ENCODE assay signal across 8 cellular contexts in the genomic region with DNA sequence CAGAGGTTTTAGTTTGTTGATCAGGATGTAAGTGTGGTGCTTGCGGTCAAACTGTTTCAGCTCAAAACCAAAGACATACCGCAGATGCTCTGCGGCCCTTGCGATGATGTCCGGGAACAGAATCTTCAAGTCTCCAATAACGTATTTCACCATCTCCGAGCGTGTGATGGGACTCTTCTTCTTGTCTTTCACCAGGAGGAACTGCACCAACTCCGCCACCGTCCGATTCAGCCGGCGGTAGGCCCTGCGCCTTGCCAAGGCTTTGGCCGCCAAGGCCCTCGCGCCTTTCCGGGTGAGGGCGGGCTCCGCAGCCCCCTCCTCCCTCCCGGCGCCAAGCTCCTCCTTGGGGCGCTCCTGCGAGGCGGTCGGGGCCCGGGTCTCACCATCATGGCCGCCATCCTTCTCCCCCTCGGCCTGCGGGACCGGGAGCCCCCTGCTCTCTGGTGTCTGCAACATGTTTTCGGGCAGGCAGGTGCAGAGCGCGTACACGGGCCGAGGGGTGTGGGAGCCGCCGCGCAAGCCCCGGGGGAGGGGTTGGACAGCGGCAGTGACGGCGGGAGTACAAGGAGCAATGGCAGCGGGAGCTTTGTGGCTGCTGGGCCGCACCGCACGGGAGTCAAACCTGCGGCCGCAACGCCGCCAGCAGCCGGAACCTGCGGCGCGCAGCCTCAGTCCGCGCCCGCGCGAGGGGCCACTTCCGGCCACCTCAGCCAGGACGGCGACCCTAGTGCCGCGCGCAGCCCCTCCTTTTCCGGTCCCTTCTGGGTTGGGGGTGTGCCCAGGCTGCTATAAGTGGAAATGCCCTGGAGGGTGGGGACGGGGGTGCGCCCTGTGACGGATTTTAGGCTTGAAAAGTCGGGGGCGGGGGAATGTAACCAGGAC. TPM values are rescaled to one million over a fixed set of nuclear protein-coding genes. Genes with fewer than 3 reads are reported as not detected.
DNase-seq lines count a peak whose midpoint lies in the region; ATAC-seq and TF ChIP-seq lines count a peak whose summit lies in the region.

A gene with protein sequence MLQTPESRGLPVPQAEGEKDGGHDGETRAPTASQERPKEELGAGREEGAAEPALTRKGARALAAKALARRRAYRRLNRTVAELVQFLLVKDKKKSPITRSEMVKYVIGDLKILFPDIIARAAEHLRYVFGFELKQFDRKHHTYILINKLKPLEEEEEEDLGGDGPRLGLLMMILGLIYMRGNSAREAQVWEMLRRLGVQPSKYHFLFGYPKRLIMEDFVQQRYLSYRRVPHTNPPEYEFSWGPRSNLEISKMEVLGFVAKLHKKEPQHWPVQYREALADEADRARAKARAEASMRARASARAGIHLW (minus strand): TSS at position 699 of the 882 bp plus-strand sequence. CDS start 243 bp downstream, at position 456.

- WGBS in smooth muscle cell (ENCODE audit: low lambda C conversion rate): under 1% methylated on average over 69 of the region's 72 CpGs

- peak within 1 kb of the TSS; percentile 89 for H3K27ac ChIP-seq in AG04450 (ENCODE audit: low read depth, low read length)
- peak within 1 kb of the TSS; percentile 91 for H3K27ac ChIP-seq in caudate nucleus (ENCODE audit: low read depth, low read length)
- H3K27ac ChIP-seq in smooth muscle cell (ENCODE audit: low read depth): peak within 1 kb of the TSS; percentile 70

- CTCF ChIA-PET in AG04450 (lab: Charles Lee) (interaction anchor here (0.5 to 1.2 kb wide), 2 partner anchors 24 to 39 kb away, joined by 3 read pairs; no protein-coding TSS in a partner anchor), WTC11 (lab: Charles Lee) (interaction anchor here (0.8 to 1.5 kb wide), 7 partner anchors 16 to 150 kb away, joined by 3 to 11 read pairs (median 3); partner anchors contain the start of gene EPHB3)

- H3K4me3 ChIP-seq in AG04450 (ENCODE audit: low read depth, low read length) (peak within 1 kb of the TSS; percentile 81), smooth muscle cell (peak within 1 kb of the TSS; percentile 96)

- TF ChIP-seq CTCF in AG04450 (IDR thresholded peaks at IDR 0.05; ENCODE audit: low read depth, low read length) (no peak), WTC11 (IDR thresholded peaks at IDR 0.05) (no peak), smooth muscle cell (IDR thresholded peaks at IDR 0.05; ENCODE audit: borderline replicate concordance, insufficient read depth, poor library complexity, severe bottlenecking) (no peak)

- H2AFZ ChIP-seq in smooth muscle cell (ENCODE audit: low read depth): peak within 1 kb of the TSS; percentile 94

- peak within 1 kb of the TSS; percentile 98 for H3K27ac Mint-ChIP-seq in WTC11
- peak within 1 kb of the TSS; percentile 78 to 93 (median 86) for H3K27ac Mint-ChIP-seq in immature natural killer cell

- H4K20me1 ChIP-seq in smooth muscle cell (ENCODE audit: low read depth): peaks cover 9% of the 10 kb centered on the region

- peak; percentile 48 for DNase-seq in AG04450 (ENCODE audit: low read depth, low spot score)
- peak; percentile 77 for DNase-seq in NCI-H226
- DNase-seq in WTC11 (ENCODE audit: low spot score): peak; percentile 92
- peak in 58 of 61 donors; percentile 13 to 87 (median 69) for DNase-seq in caudate nucleus (lab: John Stamatoyannopoulos, UW)
- DNase-seq in immature natural killer cell: peak; percentile 76 to 79 (median 77)
- DNase-seq in smooth muscle cell (lab: John Stamatoyannopoulos, UW; ENCODE audit: unreplicated experiment): peak; percentile 62

- H3F3A ChIP-seq in smooth muscle cell (ENCODE audit: low read depth): peaks cover 6% of the 10 kb centered on the region

- H3K36me3 ChIP-seq in smooth muscle cell (ENCODE audit: low read depth): no peaks in the 10 kb centered on the region

- ATAC-seq in GM19023 (IDR thresholded peaks at IDR 0.05; ENCODE audit: unreplicated experiment) (peak; percentile 88), HG03175 (IDR thresholded peaks at IDR 0.05; ENCODE audit: unreplicated experiment) (peak; percentile 68), WTC11 (peak; percentile 94)

- H3K9ac ChIP-seq in smooth muscle cell (ENCODE audit: low read depth): peak within 1 kb of the TSS; percentile 68

- POLR2A ChIA-PET in AG04450 (lab: Yijun Ruan, JAX) (interaction anchor here (0.7 to 2.6 kb wide), 11 partner anchors 15 to 1264 kb away, joined by 3 to 27 read pairs (median 5); no protein-coding TSS in a partner anchor), WTC11 (lab: Charles Lee) (interaction anchor here (0.8 to 1.5 kb wide), 7 partner anchors 15 to 150 kb away, joined by 3 to 4 read pairs (median 3); partner anchors contain the start of gene EPHB3)

- peaks cover 33% of the 10 kb centered on the region for H3K79me2 ChIP-seq in smooth muscle cell (ENCODE audit: low read depth)

- H3K9me3 Mint-ChIP-seq in WTC11 (peaks cover 21% of the 10 kb centered on the region), immature natural killer cell (no peaks in the 10 kb centered on the region)

- no peaks in the 10 kb centered on the region; the same call in 1 of the 2 replicates for H3K27me3 Mint-ChIP-seq in WTC11 (ENCODE audit: low read depth)
- H3K27me3 Mint-ChIP-seq in immature natural killer cell (ENCODE audit: low read depth in 3 of 3): peaks cover 0 to 10% (median 0%) of the 10 kb centered on the region in 3 donors

- H3K4me2 ChIP-seq in smooth muscle cell: peak within 1 kb of the TSS; percentile 99

- H3K27me3 ChIP-seq in AG04450 (ENCODE audit: control insufficient read depth, insufficient read depth, low read length) (no peaks in the 10 kb centered on the region), smooth muscle cell (ENCODE audit: low read depth) (no peaks in the 10 kb centered on the region)

- peak within 1 kb of the TSS; percentile 94 for H3K4me3 Mint-ChIP-seq in WTC11
- H3K4me3 Mint-ChIP-seq in immature natural killer cell: peak within 1 kb of the TSS; percentile 88 to 95 (median 89)

- H3K4me1 ChIP-seq in smooth muscle cell (ENCODE audit: low read depth): peaks cover 19% of the 10 kb centered on the region

- peaks cover 9% of the 10 kb centered on the region for H3K9me3 ChIP-seq in AG04450 (ENCODE audit: control insufficient read depth, insufficient read depth, low read length)
- H3K9me3 ChIP-seq in smooth muscle cell (replicated peaks; ENCODE audit: low read depth): no peaks in the 10 kb centered on the region

- H3K4me1 Mint-ChIP-seq in WTC11 (peaks cover 36% of the 10 kb centered on the region), immature natural killer cell (peaks cover 30 to 34% of the 10 kb centered on the region in 2 donors)

- peaks cover 43% of the 10 kb centered on the region for H3K36me3 Mint-ChIP-seq in WTC11
- peaks cover 0 to 13% (median 7%) of the 10 kb centered on the region in 3 donors for H3K36me3 Mint-ChIP-seq in immature natural killer cell

TF ChIP-seq in WTC11, 78 proteins besides CTCF, POLR2A, EP300 and RAD21 (continues in another document):
- TF ChIP-seq ATF1 (CRISPR knock-in tag; IDR thresholded peaks at IDR 0.05): no peak; the same call in 1 of the 2 replicates
- TF ChIP-seq, protein P1, sequence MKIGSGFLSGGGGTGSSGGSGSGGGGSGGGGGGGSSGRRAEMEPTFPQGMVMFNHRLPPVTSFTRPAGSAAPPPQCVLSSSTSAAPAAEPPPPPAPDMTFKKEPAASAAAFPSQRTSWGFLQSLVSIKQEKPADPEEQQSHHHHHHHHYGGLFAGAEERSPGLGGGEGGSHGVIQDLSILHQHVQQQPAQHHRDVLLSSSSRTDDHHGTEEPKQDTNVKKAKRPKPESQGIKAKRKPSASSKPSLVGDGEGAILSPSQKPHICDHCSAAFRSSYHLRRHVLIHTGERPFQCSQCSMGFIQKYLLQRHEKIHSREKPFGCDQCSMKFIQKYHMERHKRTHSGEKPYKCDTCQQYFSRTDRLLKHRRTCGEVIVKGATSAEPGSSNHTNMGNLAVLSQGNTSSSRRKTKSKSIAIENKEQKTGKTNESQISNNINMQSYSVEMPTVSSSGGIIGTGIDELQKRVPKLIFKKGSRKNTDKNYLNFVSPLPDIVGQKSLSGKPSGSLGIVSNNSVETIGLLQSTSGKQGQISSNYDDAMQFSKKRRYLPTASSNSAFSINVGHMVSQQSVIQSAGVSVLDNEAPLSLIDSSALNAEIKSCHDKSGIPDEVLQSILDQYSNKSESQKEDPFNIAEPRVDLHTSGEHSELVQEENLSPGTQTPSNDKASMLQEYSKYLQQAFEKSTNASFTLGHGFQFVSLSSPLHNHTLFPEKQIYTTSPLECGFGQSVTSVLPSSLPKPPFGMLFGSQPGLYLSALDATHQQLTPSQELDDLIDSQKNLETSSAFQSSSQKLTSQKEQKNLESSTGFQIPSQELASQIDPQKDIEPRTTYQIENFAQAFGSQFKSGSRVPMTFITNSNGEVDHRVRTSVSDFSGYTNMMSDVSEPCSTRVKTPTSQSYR (CRISPR knock-in tag; IDR thresholded peaks at IDR 0.05): peak; percentile 90
- no peak for TF ChIP-seq RORB (CRISPR knock-in tag; IDR thresholded peaks at IDR 0.05)
- TF ChIP-seq GABPB1 (CRISPR knock-in tag; IDR thresholded peaks at IDR 0.05): peak; percentile 86
- peak; percentile 75 for TF ChIP-seq E2F4 (CRISPR knock-in tag; IDR thresholded peaks at IDR 0.05; ENCODE audit: borderline replicate concordance, low read depth)

RNA-seq across cellular contexts. Expression of the gene that starts here (rescaled TPM):
- 19.8 and 23.4 TPM in 2 replicates for polyA plus RNA-seq in AG04450 (2011; rRNA removed)
- 8.0 and 10.8 TPM in 2 replicates for polyA minus RNA-seq in AG04450 (2011; rRNA and poly(A)+ RNA removed)
- 59.1 to 72.9 TPM (median 63.1 TPM) in 3 replicates for total RNA-seq in WTC11 (2021)
- 10 to 100 TPM; 21.9 to 30.1 (median 22.6) TPM for polyA plus RNA-seq in immature natural killer cell
- 37.0 and 44.8 TPM in 2 replicates for total RNA-seq in smooth muscle cell
- 52.7 and 59.8 TPM in 2 replicates for polyA plus RNA-seq in smooth muscle cell

Comparison
In these comparisons a context has a peak if more than half of its experiments do, and no peak if none do; other contexts are left out.
1. Peak in every context shown above with its lines: DNase-seq, ATAC-seq, H3K4me3 ChIP-seq and H3K27ac ChIP-seq.